ENCODE assay signal across 8 cellular contexts in the genomic region with DNA sequence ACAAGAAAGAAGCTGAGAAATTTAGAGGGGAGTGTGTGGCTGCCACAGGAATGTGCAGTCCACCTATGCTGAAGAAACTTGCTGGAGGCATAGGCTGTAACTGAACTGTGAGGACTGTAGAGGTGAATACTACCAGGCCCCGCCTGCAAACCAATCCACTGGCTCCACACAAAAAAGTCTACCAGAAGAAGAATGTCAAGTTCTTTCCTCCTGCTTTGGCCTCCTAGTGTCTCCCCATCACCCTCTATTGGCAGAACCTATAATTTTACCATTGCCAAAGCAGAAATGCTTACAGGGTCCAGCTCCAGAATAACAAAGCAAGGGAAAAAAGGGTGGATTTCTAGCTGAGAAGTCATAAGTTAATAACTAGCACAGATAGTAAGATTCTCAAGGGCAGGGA. TPM values are rescaled to one million over a fixed set of nuclear protein-coding genes. Genes with fewer than 3 reads are reported as not detected.
A peak's percentile ranks its signal among the peaks of the same experiment; 100 is the strongest.
DNase-seq lines count a peak whose midpoint lies in the region; ATAC-seq and TF ChIP-seq lines count a peak whose summit lies in the region.

No MANE protein-coding gene starts in this region.

- H3K36me3 ChIP-seq in RWPE2 (ENCODE audit: low read depth) (no peaks in the 10 kb centered on the region), psoas muscle (ENCODE audit: insufficient read depth in 1 of 2, low read depth in 1 of 2) (no peaks in the 10 kb centered on the region)

- peak; percentile 58 for ATAC-seq in RWPE2 (ENCODE audit: low read depth)
- peak; percentile 69 for ATAC-seq in left colon
- no peak for ATAC-seq in psoas muscle

- H3K4me1 ChIP-seq in RWPE2 (ENCODE audit: insufficient read depth, poor library complexity, severe bottlenecking) (no peaks in the 10 kb centered on the region), psoas muscle (no peaks in the 10 kb centered on the region)

- intact Hi-C loops in left colon (cut with DNase I, micrococcal nuclease) (no loop called here), psoas muscle (cut with DNase I) (no loop called here), head of caudate nucleus (cut with DNase I) (no loop called here)

- H3K27ac ChIP-seq in RWPE2 (ENCODE audit: poor library complexity, severe bottlenecking) (no peak overlapping the region), psoas muscle (no peak overlapping the region)

- TF ChIP-seq CTCF in RWPE2 (IDR thresholded peaks at IDR 0.05; ENCODE audit: poor library complexity, severe bottlenecking) = peak; percentile 45
- TF ChIP-seq CTCF in psoas muscle (IDR thresholded peaks at IDR 0.05) = no peak

- WGBS in psoas muscle, 3 donors = 100% methylated on average over 1 of the region's 1 CpG

- H3K9me3 ChIP-seq in RWPE2 (ENCODE audit: severe bottlenecking) (no peaks in the 10 kb centered on the region), psoas muscle (no peaks in the 10 kb centered on the region)

- H3K4me3 ChIP-seq in RWPE2 (ENCODE audit: severe bottlenecking) (no peak overlapping the region), psoas muscle (no peak overlapping the region)

- no peaks in the 10 kb centered on the region for H3K27me3 ChIP-seq in RWPE2 (ENCODE audit: insufficient read depth, poor library complexity, severe bottlenecking)
- no peaks in the 10 kb centered on the region for H3K27me3 ChIP-seq in psoas muscle (ENCODE audit: insufficient read depth in 3 of 3, low read length in 2 of 3)

- DNase-seq in DMS53 (lab: John Stamatoyannopoulos, UW) (peak; percentile 32), DMS53 treated with DMSO at 0.1 percent for 48 hours (lab: John Stamatoyannopoulos, UW; ENCODE audit: unreplicated experiment) (no peak), HCEC 1CT (peak; percentile 48), RWPE2 (ENCODE audit: low spot score) (no peak), left colon (no peak), NCI-H1694 (lab: John Stamatoyannopoulos, UW) (no peak), psoas muscle (no peak), head of caudate nucleus (no peak)

RNA-seq across cellular contexts. Expression of a gene that starts 5.9 kb away (rescaled TPM):
- total RNA-seq in left colon = 100 to 1,000 TPM; 513 to 713 TPM
- 100 to 1,000 TPM; 277 to 690 (median 351) TPM for total RNA-seq in psoas muscle
- polyA plus RNA-seq in psoas muscle = 1,000 to 10,000 TPM in 1 of 3 donors, 100 to 1,000 TPM in 2; 356 to 1,379 (median 727) TPM

RNA-seq across cellular contexts. Expression of a gene that starts 19.4 kb away (rescaled TPM):
- total RNA-seq in left colon = 10 to 100 TPM; 35.4 to 36.9 TPM
- 10 to 100 TPM; 18.7 to 22.3 (median 20.2) TPM for total RNA-seq in psoas muscle
- polyA plus RNA-seq in psoas muscle = 10 to 100 TPM in 1 of 3 donors, 1 to 10 TPM in 2; 6.9 to 12.4 (median 7.2) TPM

Comparison
In these comparisons a context has a peak if more than half of its experiments do, and no peak if none do; other contexts are left out.
1. DNase-seq: peak in DMS53 (single experiment) and HCEC 1CT (single experiment); none in DMS53 treated with DMSO at 0.1 percent for 48 hours (single experiment), RWPE2 (single experiment), left colon (0 of 2), NCI-H1694 (single experiment), psoas muscle (0 of 2) and head of caudate nucleus (0 of 42).
2. ATAC-seq: peak in RWPE2 (single experiment) and left colon (single experiment); none in psoas muscle (0 of 4).